ENCODE assay signal across 1 cellular context in genomic region chr2:136164377-136164776, GRCh38.
TF ChIP-seq lines count a peak whose summit lies in the region.

No MANE protein-coding gene starts in this region.

TF ChIP-seq in GM23338, 12 proteins besides CTCF, POLR2A, EP300 and RAD21 (continued from another document):
- TF ChIP-seq REST (IDR thresholded peaks at IDR 0.05; ENCODE audit: unreplicated experiment) (no peak), JUNB (IDR thresholded peaks at IDR 0.05; ENCODE audit: unreplicated experiment) (no peak), NANOG (IDR thresholded peaks at IDR 0.05; ENCODE audit: borderline replicate concordance) (no peak), ZNF114 (CRISPR knock-in tag; IDR thresholded peaks at IDR 0.05) (no peak)
